In the genomic region with DNA sequence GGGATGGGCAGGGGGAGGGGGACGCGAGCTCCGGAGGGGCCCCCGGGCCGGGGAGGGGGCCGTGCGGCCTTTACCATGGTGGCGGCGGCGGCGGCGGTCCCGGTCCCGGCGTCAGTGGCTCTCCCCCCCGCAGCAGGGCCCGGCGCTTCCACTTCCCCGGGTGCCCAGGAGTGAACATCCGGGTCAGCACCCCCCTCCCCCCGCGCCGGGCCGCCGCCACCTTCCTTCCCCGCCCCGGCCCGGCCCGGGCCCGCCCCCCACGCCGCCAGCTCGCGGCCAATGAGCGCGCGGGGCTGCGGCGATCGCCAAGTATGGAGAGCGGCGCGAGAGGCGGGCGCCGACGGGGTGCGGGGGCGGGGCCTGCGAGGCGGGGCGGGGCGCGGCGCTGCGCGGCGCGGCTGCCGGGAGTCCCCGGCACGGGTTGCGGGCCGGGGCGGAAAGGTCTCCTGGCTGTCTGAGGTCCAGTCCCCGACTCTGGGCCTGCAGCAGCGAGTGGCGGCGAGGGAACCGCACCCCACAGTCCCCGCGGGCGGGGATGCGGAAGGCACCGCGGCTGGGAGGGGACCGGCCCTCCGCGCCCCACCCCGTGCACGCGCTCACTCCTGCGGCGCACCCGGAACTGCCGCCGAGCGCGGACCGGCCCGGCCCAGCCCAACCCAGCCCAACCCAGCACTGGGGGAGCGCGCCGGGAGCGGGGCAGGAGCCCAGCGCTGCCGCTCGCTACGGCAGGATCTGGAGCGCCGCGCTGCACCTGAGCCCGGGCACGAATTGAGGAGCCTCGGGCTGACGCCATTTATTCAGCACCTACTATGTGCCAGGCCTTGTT, we compare ENCODE assay signal across 1 cellular context.
TF ChIP-seq lines count a peak whose summit lies in the region.

A gene (minus strand): TSS at position 178 of the 826 bp plus-strand sequence. CDS start 101 bp downstream, at position 77.

TF ChIP-seq in HepG2, 621 proteins besides CTCF, POLR2A, EP300 and RAD21 (continued from another document and continues in another):
- TF ChIP-seq, protein P1, sequence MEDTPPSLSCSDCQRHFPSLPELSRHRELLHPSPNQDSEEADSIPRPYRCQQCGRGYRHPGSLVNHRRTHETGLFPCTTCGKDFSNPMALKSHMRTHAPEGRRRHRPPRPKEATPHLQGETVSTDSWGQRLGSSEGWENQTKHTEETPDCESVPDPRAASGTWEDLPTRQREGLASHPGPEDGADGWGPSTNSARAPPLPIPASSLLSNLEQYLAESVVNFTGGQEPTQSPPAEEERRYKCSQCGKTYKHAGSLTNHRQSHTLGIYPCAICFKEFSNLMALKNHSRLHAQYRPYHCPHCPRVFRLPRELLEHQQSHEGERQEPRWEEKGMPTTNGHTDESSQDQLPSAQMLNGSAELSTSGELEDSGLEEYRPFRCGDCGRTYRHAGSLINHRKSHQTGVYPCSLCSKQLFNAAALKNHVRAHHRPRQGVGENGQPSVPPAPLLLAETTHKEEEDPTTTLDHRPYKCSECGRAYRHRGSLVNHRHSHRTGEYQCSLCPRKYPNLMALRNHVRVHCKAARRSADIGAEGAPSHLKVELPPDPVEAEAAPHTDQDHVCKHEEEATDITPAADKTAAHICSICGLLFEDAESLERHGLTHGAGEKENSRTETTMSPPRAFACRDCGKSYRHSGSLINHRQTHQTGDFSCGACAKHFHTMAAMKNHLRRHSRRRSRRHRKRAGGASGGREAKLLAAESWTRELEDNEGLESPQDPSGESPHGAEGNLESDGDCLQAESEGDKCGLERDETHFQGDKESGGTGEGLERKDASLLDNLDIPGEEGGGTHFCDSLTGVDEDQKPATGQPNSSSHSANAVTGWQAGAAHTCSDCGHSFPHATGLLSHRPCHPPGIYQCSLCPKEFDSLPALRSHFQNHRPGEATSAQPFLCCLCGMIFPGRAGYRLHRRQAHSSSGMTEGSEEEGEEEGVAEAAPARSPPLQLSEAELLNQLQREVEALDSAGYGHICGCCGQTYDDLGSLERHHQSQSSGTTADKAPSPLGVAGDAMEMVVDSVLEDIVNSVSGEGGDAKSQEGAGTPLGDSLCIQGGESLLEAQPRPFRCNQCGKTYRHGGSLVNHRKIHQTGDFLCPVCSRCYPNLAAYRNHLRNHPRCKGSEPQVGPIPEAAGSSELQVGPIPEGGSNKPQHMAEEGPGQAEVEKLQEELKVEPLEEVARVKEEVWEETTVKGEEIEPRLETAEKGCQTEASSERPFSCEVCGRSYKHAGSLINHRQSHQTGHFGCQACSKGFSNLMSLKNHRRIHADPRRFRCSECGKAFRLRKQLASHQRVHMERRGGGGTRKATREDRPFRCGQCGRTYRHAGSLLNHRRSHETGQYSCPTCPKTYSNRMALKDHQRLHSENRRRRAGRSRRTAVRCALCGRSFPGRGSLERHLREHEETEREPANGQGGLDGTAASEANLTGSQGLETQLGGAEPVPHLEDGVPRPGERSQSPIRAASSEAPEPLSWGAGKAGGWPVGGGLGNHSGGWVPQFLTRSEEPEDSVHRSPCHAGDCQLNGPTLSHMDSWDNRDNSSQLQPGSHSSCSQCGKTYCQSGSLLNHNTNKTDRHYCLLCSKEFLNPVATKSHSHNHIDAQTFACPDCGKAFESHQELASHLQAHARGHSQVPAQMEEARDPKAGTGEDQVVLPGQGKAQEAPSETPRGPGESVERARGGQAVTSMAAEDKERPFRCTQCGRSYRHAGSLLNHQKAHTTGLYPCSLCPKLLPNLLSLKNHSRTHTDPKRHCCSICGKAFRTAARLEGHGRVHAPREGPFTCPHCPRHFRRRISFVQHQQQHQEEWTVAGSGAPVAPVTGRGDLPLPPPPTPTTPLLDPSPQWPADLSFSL (CRISPR knock-in tag; IDR thresholded peaks at IDR 0.05), result no peak
- TF ChIP-seq STAT5B (CRISPR knock-in tag; IDR thresholded peaks at IDR 0.05) (no peak), NR3C1 (CRISPR knock-in tag; IDR thresholded peaks at IDR 0.05) (no peak), TCF7L2 (IDR thresholded peaks at IDR 0.05; ENCODE audit: low read depth, low read length) (no peak), ONECUT2 (CRISPR knock-in tag; IDR thresholded peaks at IDR 0.05) (no peak), GABPA (IDR thresholded peaks at IDR 0.05; ENCODE audit: low read depth, low read length) (peak; percentile 83), GABPA (CRISPR knock-in tag; IDR thresholded peaks at IDR 0.05; ENCODE audit: low read depth) (peak; percentile 83), NCOA1 (CRISPR knock-in tag; IDR thresholded peaks at IDR 0.05) (no peak), ZMYM4 (CRISPR knock-in tag; IDR thresholded peaks at IDR 0.05) (peak; percentile 35; the same call in 1 of the 2 replicates), POLR2AphosphoS2 (IDR thresholded peaks at IDR 0.05; ENCODE audit: low read depth, low read length) (no peak), ZFYVE20 (CRISPR knock-in tag; IDR thresholded peaks at IDR 0.05; ENCODE audit: borderline replicate concordance, low read depth) (no peak), ZNF761 (CRISPR knock-in tag; conservative IDR thresholded peaks at IDR 0.05) (no peak), ZFY (CRISPR knock-in tag; IDR thresholded peaks at IDR 0.05) (peak; percentile 88), PAX8 (CRISPR knock-in tag; IDR thresholded peaks at IDR 0.05; ENCODE audit: borderline replicate concordance) (no peak), TBX2 (CRISPR knock-in tag; IDR thresholded peaks at IDR 0.05; ENCODE audit: borderline replicate concordance) (peak; percentile 64; the same call in 1 of the 2 replicates), KLF6 (CRISPR knock-in tag; IDR thresholded peaks at IDR 0.05) (no peak; the same call in 1 of the 2 replicates), KDM4B (CRISPR knock-in tag; IDR thresholded peaks at IDR 0.05) (no peak), POLR2G (IDR thresholded peaks at IDR 0.05; ENCODE audit: low read depth, low read length) (peak; percentile 77), ZNF839 (CRISPR knock-in tag; IDR thresholded peaks at IDR 0.05; ENCODE audit: borderline replicate concordance) (no peak), ZNF713 (CRISPR knock-in tag; IDR thresholded peaks at IDR 0.05) (no peak), MED13 (CRISPR knock-in tag; IDR thresholded peaks at IDR 0.05) (no peak), CHCHD3 (CRISPR knock-in tag; IDR thresholded peaks at IDR 0.05) (no peak), ZNF225 (CRISPR knock-in tag; IDR thresholded peaks at IDR 0.05) (no peak), SYNCRIP (IDR thresholded peaks at IDR 0.05; ENCODE audit: insufficient read depth, low read depth, low read length) (no peak), IKZF4 (CRISPR knock-in tag; IDR thresholded peaks at IDR 0.05; ENCODE audit: borderline replicate concordance, low read depth, not compliant biosample characterization) (peak; percentile 34), HNRNPLL (IDR thresholded peaks at IDR 0.05; ENCODE audit: low read depth, low read length, poor library complexity, severe bottlenecking) (peak; percentile 88)
- TF ChIP-seq, protein P2, sequence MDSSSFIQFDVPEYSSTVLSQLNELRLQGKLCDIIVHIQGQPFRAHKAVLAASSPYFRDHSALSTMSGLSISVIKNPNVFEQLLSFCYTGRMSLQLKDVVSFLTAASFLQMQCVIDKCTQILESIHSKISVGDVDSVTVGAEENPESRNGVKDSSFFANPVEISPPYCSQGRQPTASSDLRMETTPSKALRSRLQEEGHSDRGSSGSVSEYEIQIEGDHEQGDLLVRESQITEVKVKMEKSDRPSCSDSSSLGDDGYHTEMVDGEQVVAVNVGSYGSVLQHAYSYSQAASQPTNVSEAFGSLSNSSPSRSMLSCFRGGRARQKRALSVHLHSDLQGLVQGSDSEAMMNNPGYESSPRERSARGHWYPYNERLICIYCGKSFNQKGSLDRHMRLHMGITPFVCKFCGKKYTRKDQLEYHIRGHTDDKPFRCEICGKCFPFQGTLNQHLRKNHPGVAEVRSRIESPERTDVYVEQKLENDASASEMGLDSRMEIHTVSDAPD (CRISPR knock-in tag; IDR thresholded peaks at IDR 0.05), result no peak
- TF ChIP-seq, protein P3, sequence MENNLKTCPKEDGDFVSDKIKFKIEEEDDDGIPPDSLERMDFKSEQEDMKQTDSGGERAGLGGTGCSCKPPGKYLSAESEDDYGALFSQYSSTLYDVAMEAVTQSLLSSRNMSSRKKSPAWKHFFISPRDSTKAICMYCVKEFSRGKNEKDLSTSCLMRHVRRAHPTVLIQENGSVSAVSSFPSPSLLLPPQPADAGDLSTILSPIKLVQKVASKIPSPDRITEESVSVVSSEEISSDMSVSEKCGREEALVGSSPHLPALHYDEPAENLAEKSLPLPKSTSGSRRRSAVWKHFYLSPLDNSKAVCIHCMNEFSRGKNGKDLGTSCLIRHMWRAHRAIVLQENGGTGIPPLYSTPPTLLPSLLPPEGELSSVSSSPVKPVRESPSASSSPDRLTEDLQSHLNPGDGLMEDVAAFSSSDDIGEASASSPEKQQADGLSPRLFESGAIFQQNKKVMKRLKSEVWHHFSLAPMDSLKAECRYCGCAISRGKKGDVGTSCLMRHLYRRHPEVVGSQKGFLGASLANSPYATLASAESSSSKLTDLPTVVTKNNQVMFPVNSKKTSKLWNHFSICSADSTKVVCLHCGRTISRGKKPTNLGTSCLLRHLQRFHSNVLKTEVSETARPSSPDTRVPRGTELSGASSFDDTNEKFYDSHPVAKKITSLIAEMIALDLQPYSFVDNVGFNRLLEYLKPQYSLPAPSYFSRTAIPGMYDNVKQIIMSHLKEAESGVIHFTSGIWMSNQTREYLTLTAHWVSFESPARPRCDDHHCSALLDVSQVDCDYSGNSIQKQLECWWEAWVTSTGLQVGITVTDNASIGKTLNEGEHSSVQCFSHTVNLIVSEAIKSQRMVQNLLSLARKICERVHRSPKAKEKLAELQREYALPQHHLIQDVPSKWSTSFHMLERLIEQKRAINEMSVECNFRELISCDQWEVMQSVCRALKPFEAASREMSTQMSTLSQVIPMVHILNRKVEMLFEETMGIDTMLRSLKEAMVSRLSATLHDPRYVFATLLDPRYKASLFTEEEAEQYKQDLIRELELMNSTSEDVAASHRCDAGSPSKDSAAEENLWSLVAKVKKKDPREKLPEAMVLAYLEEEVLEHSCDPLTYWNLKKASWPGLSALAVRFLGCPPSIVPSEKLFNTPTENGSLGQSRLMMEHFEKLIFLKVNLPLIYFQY (CRISPR knock-in tag; IDR thresholded peaks at IDR 0.05; ENCODE audit: borderline replicate concordance), result peak; percentile 100
- TF ChIP-seq, protein P4, sequence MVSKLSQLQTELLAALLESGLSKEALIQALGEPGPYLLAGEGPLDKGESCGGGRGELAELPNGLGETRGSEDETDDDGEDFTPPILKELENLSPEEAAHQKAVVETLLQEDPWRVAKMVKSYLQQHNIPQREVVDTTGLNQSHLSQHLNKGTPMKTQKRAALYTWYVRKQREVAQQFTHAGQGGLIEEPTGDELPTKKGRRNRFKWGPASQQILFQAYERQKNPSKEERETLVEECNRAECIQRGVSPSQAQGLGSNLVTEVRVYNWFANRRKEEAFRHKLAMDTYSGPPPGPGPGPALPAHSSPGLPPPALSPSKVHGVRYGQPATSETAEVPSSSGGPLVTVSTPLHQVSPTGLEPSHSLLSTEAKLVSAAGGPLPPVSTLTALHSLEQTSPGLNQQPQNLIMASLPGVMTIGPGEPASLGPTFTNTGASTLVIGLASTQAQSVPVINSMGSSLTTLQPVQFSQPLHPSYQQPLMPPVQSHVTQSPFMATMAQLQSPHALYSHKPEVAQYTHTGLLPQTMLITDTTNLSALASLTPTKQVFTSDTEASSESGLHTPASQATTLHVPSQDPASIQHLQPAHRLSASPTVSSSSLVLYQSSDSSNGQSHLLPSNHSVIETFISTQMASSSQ (IDR thresholded peaks at IDR 0.05; ENCODE audit: low read depth), result no peak
- TF ChIP-seq, protein P4 (CRISPR knock-in tag; IDR thresholded peaks at IDR 0.05; ENCODE audit: borderline replicate concordance), result no peak
- TF ChIP-seq, protein P5, sequence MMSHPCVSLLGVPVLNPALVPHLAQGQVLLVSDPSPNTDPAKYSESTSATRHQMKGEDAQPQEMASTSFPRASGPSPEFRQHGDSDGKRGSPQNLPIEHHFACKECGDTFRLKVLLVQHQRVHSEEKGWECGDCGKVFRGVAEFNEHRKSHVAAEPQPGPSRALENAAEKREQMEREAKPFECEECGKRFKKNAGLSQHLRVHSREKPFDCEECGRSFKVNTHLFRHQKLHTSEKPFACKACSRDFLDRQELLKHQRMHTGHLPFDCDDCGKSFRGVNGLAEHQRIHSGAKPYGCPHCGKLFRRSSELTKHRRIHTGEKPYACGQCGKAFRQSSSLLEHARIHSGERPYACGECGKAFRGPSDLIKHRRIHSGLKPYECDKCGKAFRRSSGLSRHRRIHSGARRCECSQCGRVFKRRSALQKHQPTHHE (CRISPR knock-in tag; IDR thresholded peaks at IDR 0.05; ENCODE audit: borderline replicate concordance), result no peak; the same call in 1 of the 2 replicates
- TF ChIP-seq, protein P6, sequence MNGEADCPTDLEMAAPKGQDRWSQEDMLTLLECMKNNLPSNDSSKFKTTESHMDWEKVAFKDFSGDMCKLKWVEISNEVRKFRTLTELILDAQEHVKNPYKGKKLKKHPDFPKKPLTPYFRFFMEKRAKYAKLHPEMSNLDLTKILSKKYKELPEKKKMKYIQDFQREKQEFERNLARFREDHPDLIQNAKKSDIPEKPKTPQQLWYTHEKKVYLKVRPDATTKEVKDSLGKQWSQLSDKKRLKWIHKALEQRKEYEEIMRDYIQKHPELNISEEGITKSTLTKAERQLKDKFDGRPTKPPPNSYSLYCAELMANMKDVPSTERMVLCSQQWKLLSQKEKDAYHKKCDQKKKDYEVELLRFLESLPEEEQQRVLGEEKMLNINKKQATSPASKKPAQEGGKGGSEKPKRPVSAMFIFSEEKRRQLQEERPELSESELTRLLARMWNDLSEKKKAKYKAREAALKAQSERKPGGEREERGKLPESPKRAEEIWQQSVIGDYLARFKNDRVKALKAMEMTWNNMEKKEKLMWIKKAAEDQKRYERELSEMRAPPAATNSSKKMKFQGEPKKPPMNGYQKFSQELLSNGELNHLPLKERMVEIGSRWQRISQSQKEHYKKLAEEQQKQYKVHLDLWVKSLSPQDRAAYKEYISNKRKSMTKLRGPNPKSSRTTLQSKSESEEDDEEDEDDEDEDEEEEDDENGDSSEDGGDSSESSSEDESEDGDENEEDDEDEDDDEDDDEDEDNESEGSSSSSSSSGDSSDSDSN (CRISPR knock-in tag; IDR thresholded peaks at IDR 0.05), result peak; percentile 87; the same call in 1 of the 2 replicates
- TF ChIP-seq, protein P7, sequence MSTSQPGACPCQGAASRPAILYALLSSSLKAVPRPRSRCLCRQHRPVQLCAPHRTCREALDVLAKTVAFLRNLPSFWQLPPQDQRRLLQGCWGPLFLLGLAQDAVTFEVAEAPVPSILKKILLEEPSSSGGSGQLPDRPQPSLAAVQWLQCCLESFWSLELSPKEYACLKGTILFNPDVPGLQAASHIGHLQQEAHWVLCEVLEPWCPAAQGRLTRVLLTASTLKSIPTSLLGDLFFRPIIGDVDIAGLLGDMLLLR (CRISPR knock-in tag; IDR thresholded peaks at IDR 0.05), result peak; percentile 51; the same call in 1 of the 2 replicates
